ENCODE assay signal across 21 cellular contexts in genomic region chr4:99852199-99852718, GRCh38. TPM values are rescaled to one million over a fixed set of nuclear protein-coding genes. Genes with fewer than 3 reads are reported as not detected.
A peak's percentile ranks its signal among the peaks of the same experiment; 100 is the strongest.
DNase-seq lines count a peak whose midpoint lies in the region; ATAC-seq and TF ChIP-seq lines count a peak whose summit lies in the region.
"Had no signal": no experiment of that assay in that cellular context is flagged by ENCODE, and none has a peak within 500 bp of the region (broad histone marks: within the 10 kb centered on the region; RNA-seq: fewer than 3 reads in every experiment).

No MANE protein-coding gene starts in this region.

- no peak for ATAC-seq in activated CD8-positive, alpha-beta memory T cell treated with anti-CD3 and anti-CD28 coated beads, Interleukin-2, amount 10 ng/mL, durations not matched to agents 7 days and 5 days
- ATAC-seq in GM18868 (IDR thresholded peaks at IDR 0.05; ENCODE audit: unreplicated experiment), result peak; percentile 3
- ATAC-seq in stimulated activated memory B cell treated with anti-CD40 and anti-IgM and Interleukin-4, amounts not matched to agents 10 μg/mL and 1 μg/mL and 100 μg/mL, for 72 hours, result no peak
- no peak for ATAC-seq in GM21447 (IDR thresholded peaks at IDR 0.05; ENCODE audit: unreplicated experiment)
- ATAC-seq in left ventricle myocardium superior, result no peak
- no peak for ATAC-seq in omental fat pad (ENCODE audit: low FRiP score)
- ATAC-seq: left lobe of liver had no signal

- peak overlapping the region; percentile 61 for H3K4me3 Mint-ChIP-seq in activated CD8-positive, alpha-beta memory T cell treated with anti-CD3 and anti-CD28 coated beads, Interleukin-2, amount 10 ng/mL, durations not matched to agents 7 days and 5 days
- H3K4me3 Mint-ChIP-seq in activated T-helper 1 cell treated with anti-CD3 and anti-CD28 coated beads, Interleukin-12 subunit alpha, Interleukin-12 subunit beta, Interleukin-2, Interleukin-4 antibody, amounts not matched to agents 30 ng/mL and 10 ng/mL and 1 ng/mL, durations not matched to agents 14 hours and 24 hours and 36 hours, result peak overlapping the region; percentile 67
- peak overlapping the region; percentile 39 for H3K4me3 Mint-ChIP-seq in stimulated activated memory B cell treated with anti-CD40 and anti-IgM and Interleukin-4, amounts not matched to agents 10 μg/mL and 1 μg/mL and 100 μg/mL, for 72 hours
- H3K4me3 Mint-ChIP-seq: neural crest cell had no signal

- H3K27ac Mint-ChIP-seq in activated CD8-positive, alpha-beta memory T cell treated with anti-CD3 and anti-CD28 coated beads, Interleukin-2, amount 10 ng/mL, durations not matched to agents 7 days and 5 days, result peak overlapping the region; percentile 95
- H3K27ac Mint-ChIP-seq in activated T-helper 1 cell treated with anti-CD3 and anti-CD28 coated beads, Interleukin-12 subunit alpha, Interleukin-12 subunit beta, Interleukin-2, Interleukin-4 antibody, amounts not matched to agents 30 ng/mL and 10 ng/mL and 1 ng/mL, durations not matched to agents 14 hours and 24 hours and 36 hours, result peak overlapping the region; percentile 95
- H3K27ac Mint-ChIP-seq in stimulated activated memory B cell treated with anti-CD40 and anti-IgM and Interleukin-4, amounts not matched to agents 10 μg/mL and 1 μg/mL and 100 μg/mL, for 72 hours, result peak overlapping the region; percentile 88

- H3K4me1 Mint-ChIP-seq in activated CD8-positive, alpha-beta memory T cell treated with anti-CD3 and anti-CD28 coated beads, Interleukin-2, amount 10 ng/mL, durations not matched to agents 7 days and 5 days, result peaks cover 84% of the 10 kb centered on the region
- H3K4me1 Mint-ChIP-seq in activated T-helper 1 cell treated with anti-CD3 and anti-CD28 coated beads, Interleukin-12 subunit alpha, Interleukin-12 subunit beta, Interleukin-2, Interleukin-4 antibody, amounts not matched to agents 30 ng/mL and 10 ng/mL and 1 ng/mL, durations not matched to agents 14 hours and 24 hours and 36 hours (ENCODE audit: low read depth), result peaks cover 88% of the 10 kb centered on the region
- peaks cover 88% of the 10 kb centered on the region for H3K4me1 Mint-ChIP-seq in stimulated activated memory B cell treated with anti-CD40 and anti-IgM and Interleukin-4, amounts not matched to agents 10 μg/mL and 1 μg/mL and 100 μg/mL, for 72 hours

- no peak for TF ChIP-seq CTCF in omental fat pad (IDR thresholded peaks at IDR 0.05)

- CTCF ChIA-PET in activated CD8-positive, alpha-beta memory T cell treated with anti-CD3 and anti-CD28 coated beads, Interleukin-2, amount 10 ng/mL, durations not matched to agents 7 days and 5 days (lab: Charles Lee), result interaction anchor here (0.9 to 2.2 kb wide), 3 partner anchors 10 to 44 kb away, joined by 3 to 10 read pairs (median 3); no protein-coding TSS in a partner anchor

- DNase-seq in activated CD8-positive, alpha-beta memory T cell treated with anti-CD3 and anti-CD28 coated beads, Interleukin-2, amount 10 ng/mL, durations not matched to agents 7 days and 5 days, result no peak
- no peak for DNase-seq in activated CD8-positive, alpha-beta memory T cell treated with anti-CD3 and anti-CD28 coated beads, Interleukin-2, amount 50 U/mL, for 4 hours
- no peak for DNase-seq in activated T-helper 1 cell treated with anti-CD3 and anti-CD28 coated beads, Interleukin-12 subunit alpha, Interleukin-12 subunit beta, Interleukin-2, Interleukin-4 antibody, amounts not matched to agents 30 ng/mL and 10 ng/mL and 1 ng/mL, durations not matched to agents 14 hours and 24 hours and 36 hours (ENCODE audit: low spot score)
- DNase-seq in left ventricle myocardium superior, result no peak
- DNase-seq in omental fat pad (ENCODE audit: low spot score), result no peak
- DNase-seq: activated gamma-delta T cell; DMS53; IMR-90; midbrain; NCI-H1417; NCI-H524; stimulated activated CD4-positive, alpha-beta T cell treated with anti-CD3 and anti-CD28 coated beads, Interleukin-2, amount 100 ng/mL, for 48 hours; substantia nigra; uterus had no signal

- intact Hi-C loops in activated T-helper 1 cell treated with anti-CD3 and anti-CD28 coated beads, Interleukin-12 subunit alpha, Interleukin-12 subunit beta, Interleukin-2, Interleukin-4 antibody, amounts not matched to agents 30 ng/mL and 10 ng/mL and 1 ng/mL, durations not matched to agents 14 hours and 24 hours and 36 hours (cut with micrococcal nuclease), result loop anchor here (1.0 to 5.0 kb wide), 6 partner anchors 9 to 1565 kb away; no protein-coding TSS in a partner anchor
- intact Hi-C loops in left ventricle myocardium superior (cut with micrococcal nuclease), result no loop called here

- peaks cover 52% of the 10 kb centered on the region for H3K36me3 Mint-ChIP-seq in activated CD8-positive, alpha-beta memory T cell treated with anti-CD3 and anti-CD28 coated beads, Interleukin-2, amount 10 ng/mL, durations not matched to agents 7 days and 5 days
- H3K36me3 Mint-ChIP-seq in activated T-helper 1 cell treated with anti-CD3 and anti-CD28 coated beads, Interleukin-12 subunit alpha, Interleukin-12 subunit beta, Interleukin-2, Interleukin-4 antibody, amounts not matched to agents 30 ng/mL and 10 ng/mL and 1 ng/mL, durations not matched to agents 14 hours and 24 hours and 36 hours (ENCODE audit: low read depth), result peaks cover 45% of the 10 kb centered on the region
- H3K36me3 Mint-ChIP-seq in stimulated activated memory B cell treated with anti-CD40 and anti-IgM and Interleukin-4, amounts not matched to agents 10 μg/mL and 1 μg/mL and 100 μg/mL, for 72 hours, result peaks cover 76% of the 10 kb centered on the region

- H3K27me3 Mint-ChIP-seq in activated CD8-positive, alpha-beta memory T cell treated with anti-CD3 and anti-CD28 coated beads, Interleukin-2, amount 10 ng/mL, durations not matched to agents 7 days and 5 days, result no peaks in the 10 kb centered on the region
- H3K27me3 Mint-ChIP-seq in activated T-helper 1 cell treated with anti-CD3 and anti-CD28 coated beads, Interleukin-12 subunit alpha, Interleukin-12 subunit beta, Interleukin-2, Interleukin-4 antibody, amounts not matched to agents 30 ng/mL and 10 ng/mL and 1 ng/mL, durations not matched to agents 14 hours and 24 hours and 36 hours (ENCODE audit: insufficient read depth), result no peaks in the 10 kb centered on the region
- H3K27me3 Mint-ChIP-seq in stimulated activated memory B cell treated with anti-CD40 and anti-IgM and Interleukin-4, amounts not matched to agents 10 μg/mL and 1 μg/mL and 100 μg/mL, for 72 hours, result no peaks in the 10 kb centered on the region

- H3K9me3 Mint-ChIP-seq in activated CD8-positive, alpha-beta memory T cell treated with anti-CD3 and anti-CD28 coated beads, Interleukin-2, amount 10 ng/mL, durations not matched to agents 7 days and 5 days (ENCODE audit: low read depth), result no peaks in the 10 kb centered on the region
- H3K9me3 Mint-ChIP-seq in activated T-helper 1 cell treated with anti-CD3 and anti-CD28 coated beads, Interleukin-12 subunit alpha, Interleukin-12 subunit beta, Interleukin-2, Interleukin-4 antibody, amounts not matched to agents 30 ng/mL and 10 ng/mL and 1 ng/mL, durations not matched to agents 14 hours and 24 hours and 36 hours, result no peaks in the 10 kb centered on the region
- no peaks in the 10 kb centered on the region for H3K9me3 Mint-ChIP-seq in stimulated activated memory B cell treated with anti-CD40 and anti-IgM and Interleukin-4, amounts not matched to agents 10 μg/mL and 1 μg/mL and 100 μg/mL, for 72 hours

RNA-seq across cellular contexts. Expression of gene DAPP1, which starts 35.6 kb away (rescaled TPM):
- 10 to 100 TPM; 24.6 to 25.3 TPM for total RNA-seq in activated CD8-positive, alpha-beta memory T cell treated with anti-CD3 and anti-CD28 coated beads, Interleukin-2, amount 10 ng/mL, durations not matched to agents 7 days and 5 days
- 38.8 and 40.2 TPM in 2 replicates for total RNA-seq in activated T-helper 1 cell treated with anti-CD3 and anti-CD28 coated beads, Interleukin-12 subunit alpha, Interleukin-12 subunit beta, Interleukin-2, Interleukin-4 antibody, amounts not matched to agents 30 ng/mL and 10 ng/mL and 1 ng/mL, durations not matched to agents 14 hours and 24 hours and 36 hours
- total RNA-seq in left ventricle myocardium superior (0.42 TPM), omental fat pad (1 to 10 TPM; 1.6 to 6.1 (median 4.2) TPM)
- total RNA-seq: A673, IMR-90, neural crest cell, pulmonary artery endothelial cell had no signal

RNA-seq across cellular contexts. Expression of gene LAMTOR3, which starts 42.0 kb away (rescaled TPM):
- 10 to 100 TPM; 20.6 to 25.3 TPM for total RNA-seq in activated CD8-positive, alpha-beta memory T cell treated with anti-CD3 and anti-CD28 coated beads, Interleukin-2, amount 10 ng/mL, durations not matched to agents 7 days and 5 days
- total RNA-seq in activated T-helper 1 cell treated with anti-CD3 and anti-CD28 coated beads, Interleukin-12 subunit alpha, Interleukin-12 subunit beta, Interleukin-2, Interleukin-4 antibody, amounts not matched to agents 30 ng/mL and 10 ng/mL and 1 ng/mL, durations not matched to agents 14 hours and 24 hours and 36 hours, result 28.6 and 29.7 TPM in 2 replicates
- total RNA-seq in left ventricle myocardium superior (38.9 TPM), omental fat pad (10 to 100 TPM; 41.3 to 48.9 (median 43.6) TPM)
